In genomic region chr10:12721334-12721733, GRCh38 we compare ENCODE assay signal across 17 cellular contexts.
DNase-seq lines count a peak whose midpoint lies in the region; ATAC-seq and TF ChIP-seq lines count a peak whose summit lies in the region.
"Had no signal": no experiment of that assay in that cellular context is flagged by ENCODE, and none has a peak within 500 bp of the region (broad histone marks: within the 10 kb centered on the region; RNA-seq: fewer than 3 reads in every experiment).

No MANE protein-coding gene starts in this region.

- no peak overlapping the region for H3K14ac ChIP-seq in IMR-90 (replicated peaks; ENCODE audit: low read depth, low read length)

- no peak overlapping the region for H4K8ac ChIP-seq in IMR-90 (ENCODE audit: low read depth in 2 of 2, low read length in 2 of 2)

- peaks cover 9% of the 10 kb centered on the region for H3K9me3 Mint-ChIP-seq in Caco-2 (ENCODE audit: unreplicated experiment)
- H3K9me3 Mint-ChIP-seq: HFFc6 had no signal

- no peak for DNase-seq in Caco-2
- DNase-seq in IMR-90 = no peak
- no peak for DNase-seq in coronary artery (ENCODE audit: low spot score)
- DNase-seq in gastrocnemius medialis = no peak
- DNase-seq in left lobe of liver (ENCODE audit: low spot score) = no peak
- DNase-seq: HFFc6; Karpas-422; MG63; NCI-H1092 treated with DMSO at 0.1 percent for 48 hours; NCI-H1694 treated with DMSO at 0.1 percent for 48 hours; NCI-H2171; NCI-H446; NK-92 treated with Interleukin-12 subunit alpha and Interleukin-12 subunit beta, amount 100 ng/mL, for 24 hours; OCI-M1 had no signal

- TF ChIP-seq RAD21 in IMR-90 (IDR thresholded peaks at IDR 0.05; ENCODE audit: low read length) = no peak

- H4K5ac ChIP-seq in IMR-90 (ENCODE audit: low read depth, low read length) = no peak overlapping the region

- no peak overlapping the region for H3K9ac ChIP-seq in IMR-90 (ENCODE audit: low read depth, low read length)

- H3K4me1 ChIP-seq in Caco-2 (peaks cover 26% of the 10 kb centered on the region), IMR-90 (ENCODE audit: control insufficient read depth, insufficient read depth, low read length) (peaks cover 8% of the 10 kb centered on the region), gastrocnemius medialis (peaks cover 5 to 19% of the 10 kb centered on the region in 2 donors)

- no peak for TF ChIP-seq CTCF in Caco-2 (IDR thresholded peaks at IDR 0.05; ENCODE audit: insufficient read depth in 1 of 2, low read depth in 1 of 2, low read length in 1 of 2, severe bottlenecking in 1 of 2, unreplicated experiment in 1 of 2)
- no peak for TF ChIP-seq CTCF in IMR-90 (conservative IDR thresholded peaks at IDR 0.05; ENCODE audit: low read depth, low read length)
- no peak for TF ChIP-seq CTCF in coronary artery (IDR thresholded peaks at IDR 0.05)
- TF ChIP-seq CTCF in gastrocnemius medialis (IDR thresholded peaks at IDR 0.05 in 4 of 5, conservative IDR thresholded peaks at IDR 0.05 in 1 of 5) = no peak

- BruUV-seq in Caco-2 (replicated peaks; lab: Mats Ljungman, UMichigan) (no TSS peak), IMR-90 (replicated peaks; lab: Mats Ljungman, UMichigan) (no TSS peak)

- peaks cover 12% of the 10 kb centered on the region; the same call in 1 of the 2 replicates for H3K9me3 ChIP-seq in Caco-2
- no peaks in the 10 kb centered on the region for H3K9me3 ChIP-seq in IMR-90 (ENCODE audit: control insufficient read depth, insufficient read depth, low read length)
- H3K9me3 ChIP-seq in gastrocnemius medialis = no peaks in the 10 kb centered on the region

- H3K4me3 ChIP-seq in Caco-2 (ENCODE audit: low read depth, low read length) = no peak overlapping the region
- H3K4me3 ChIP-seq in IMR-90 (ENCODE audit: insufficient read depth, low read depth, low read length) = no peak overlapping the region
- no peak overlapping the region for H3K4me3 ChIP-seq in coronary artery
- no peak overlapping the region for H3K4me3 ChIP-seq in gastrocnemius medialis
- H3K4me3 ChIP-seq: MG63 had no signal

- H3K79me1 ChIP-seq in IMR-90 (ENCODE audit: low read depth in 1 of 2, low read length in 2 of 2) = no peaks in the 10 kb centered on the region

- no peaks in the 10 kb centered on the region for H4K20me1 ChIP-seq in IMR-90 (ENCODE audit: insufficient read depth, low read length)

- no peak overlapping the region for H3K4me2 ChIP-seq in IMR-90 (ENCODE audit: low read depth, low read length)

- no peaks in the 10 kb centered on the region for H3K27me3 Mint-ChIP-seq in Caco-2 (ENCODE audit: insufficient read depth, unreplicated experiment)

- no peak overlapping the region for H3K4ac ChIP-seq in IMR-90 (ENCODE audit: low read depth, low read length)

- no peak overlapping the region for H3K18ac ChIP-seq in IMR-90 (ENCODE audit: low read depth, low read length)

- H3K4me1 Mint-ChIP-seq in Caco-2 (ENCODE audit: low read depth, unreplicated experiment) = peaks cover 30% of the 10 kb centered on the region

- peak overlapping the region; percentile 91 for H3K27ac Mint-ChIP-seq in Caco-2 (ENCODE audit: unreplicated experiment)
- H3K27ac Mint-ChIP-seq: HFFc6 had no signal

- H2BK120ac ChIP-seq in IMR-90 (ENCODE audit: low read depth, low read length) = no peak overlapping the region

- TF ChIP-seq POLR2A in IMR-90 (IDR thresholded peaks at IDR 0.05; ENCODE audit: low read depth, low read length) (no peak), gastrocnemius medialis (IDR thresholded peaks at IDR 0.05) (no peak)

- H4K91ac ChIP-seq in IMR-90 (ENCODE audit: insufficient read depth, low read depth, low read length) = no peak overlapping the region

- intact Hi-C loops in Caco-2 (cut with micrococcal nuclease; ENCODE audit: unreplicated experiment) = loop anchor here (5.0 kb wide), 1 partner anchor 256 kb away; no protein-coding TSS in a partner anchor
- intact Hi-C loops in IMR-90 (cut with micrococcal nuclease) = no loop called here
- intact Hi-C loops in gastrocnemius medialis (cut with DNase I; ENCODE audit: low total_unique reads) = loop anchor here (2.0 kb wide), 1 partner anchor 29 kb away; no protein-coding TSS in a partner anchor

- POLR2A ChIA-PET in Caco-2 (lab: Charles Lee) (no interaction called here), IMR-90 (lab: Charles Lee; ENCODE audit: unreplicated experiment) (no interaction called here)

- no peaks in the 10 kb centered on the region for H3K27me3 ChIP-seq in Caco-2 (replicated peaks; ENCODE audit: control insufficient read depth, insufficient read depth, low read length)
- no peaks in the 10 kb centered on the region for H3K27me3 ChIP-seq in IMR-90 (ENCODE audit: control insufficient read depth, insufficient read depth, low read length)
- no peaks in the 10 kb centered on the region for H3K27me3 ChIP-seq in gastrocnemius medialis
- H3K27me3 ChIP-seq: MG63 had no signal

- H3K9me1 ChIP-seq in IMR-90 (ENCODE audit: insufficient read depth, low read length) = 0 out of 2 replicates have a peak, but pooled peaks cover 4% of the 10 kb centered on the region

- H3K4me3 Mint-ChIP-seq in Caco-2 (ENCODE audit: unreplicated experiment) = peak overlapping the region; percentile 53
- H3K4me3 Mint-ChIP-seq: HFFc6 had no signal

- H2AK5ac ChIP-seq in IMR-90 (ENCODE audit: low read depth, low read length) = peak overlapping the region; percentile 44; the same call in 1 of the 2 replicates

- no peak overlapping the region for H2BK15ac ChIP-seq in IMR-90 (ENCODE audit: low read depth, low read length)

- no peak overlapping the region for H2AK9ac ChIP-seq in IMR-90 (replicated peaks; ENCODE audit: low read depth, low read length, poor library complexity)

- H2BK5ac ChIP-seq in IMR-90 (ENCODE audit: low read depth, low read length, poor library complexity, severe bottlenecking) = no peak overlapping the region

- no peak overlapping the region for H2BK20ac ChIP-seq in IMR-90 (ENCODE audit: low read depth, low read length)

- CTCF ChIA-PET in Caco-2 (lab: Charles Lee) = no interaction called here
- CTCF ChIA-PET in IMR-90 (lab: Yijun Ruan, JAX) = no interaction called here

- WGBS in IMR-90 (ENCODE audit: extremely low coverage in 2 of 2, insufficient read length in 1 of 2), 2 experiments = 100% methylated on average over 2 of the region's 3 CpGs; no CpG with 5 or more reads in 1 of the 2 experiments

- H3K27ac ChIP-seq in IMR-90 (ENCODE audit: insufficient read depth, low read length) = no peak overlapping the region
- H3K27ac ChIP-seq in coronary artery = peak overlapping the region; percentile 52 to 85
- peak overlapping the region; percentile 77 to 85 (median 80) for H3K27ac ChIP-seq in gastrocnemius medialis
- H3K27ac ChIP-seq: RWPE1 had no signal

- no peak overlapping the region for H2AFZ ChIP-seq in IMR-90 (replicated peaks; ENCODE audit: low read length, poor library complexity)

- no peak overlapping the region for H3K56ac ChIP-seq in IMR-90 (ENCODE audit: extremely low read depth, insufficient read depth, low read length)

- H3K36me3 ChIP-seq in Caco-2 (ENCODE audit: control insufficient read depth, insufficient read depth, low read length) = no peaks in the 10 kb centered on the region
- H3K36me3 ChIP-seq in IMR-90 (ENCODE audit: control insufficient read depth, insufficient read depth, low read length) = no peaks in the 10 kb centered on the region
- H3K36me3 ChIP-seq in gastrocnemius medialis = no peaks in the 10 kb centered on the region
- H3K36me3 ChIP-seq: MG63 had no signal

- in situ Hi-C loops in IMR-90 (cut with MboI; ENCODE audit: low sequenced_read_pairs) = loop anchor here (25.0 kb wide), 1 partner anchor 341 kb away; no protein-coding TSS in a partner anchor
- in situ Hi-C loops in gastrocnemius medialis (cut with MboI; ENCODE audit: low sequenced_read_pairs in 4 of 4) = loop anchor here in 1 of 4 donors (10.0 kb wide), 1 partner anchor 363 kb away; no protein-coding TSS in a partner anchor

- H3K36me3 Mint-ChIP-seq in Caco-2 (ENCODE audit: insufficient read depth, unreplicated experiment) = peaks cover 22% of the 10 kb centered on the region

- no peak overlapping the region for H3K23ac ChIP-seq in IMR-90 (ENCODE audit: low read depth, low read length)

- ATAC-seq in IMR-90 (ENCODE audit: low read depth) (no peak), gastrocnemius medialis (no peak), left lobe of liver (no peak), GM19397 (IDR thresholded peaks at IDR 0.05; ENCODE audit: unreplicated experiment) (no peak), GM21528 (IDR thresholded peaks at IDR 0.05; ENCODE audit: low FRiP score, unreplicated experiment) (no peak)

- dilution Hi-C loops in IMR-90 (cut with HindIII; ENCODE audit: low sequenced_read_pairs, unreplicated experiment) = no loop called here

TF ChIP-seq in IMR-90, 13 proteins besides CTCF, POLR2A, EP300 and RAD21 (continues in another document):
- no peak for TF ChIP-seq NFE2L2 (IDR thresholded peaks at IDR 0.05; ENCODE audit: low read depth, low read length)
- TF ChIP-seq MAZ (IDR thresholded peaks at IDR 0.05; ENCODE audit: borderline replicate concordance, low read depth, low read length) = no peak
- TF ChIP-seq CHD1 (IDR thresholded peaks at IDR 0.05; ENCODE audit: low read depth, low read length) = no peak
- no peak for TF ChIP-seq USF2 (IDR thresholded peaks at IDR 0.05; ENCODE audit: low read depth, low read length)
- no peak for TF ChIP-seq RFX5 (IDR thresholded peaks at IDR 0.05; ENCODE audit: low read depth, low read length)
- TF ChIP-seq SMC3 (IDR thresholded peaks at IDR 0.05; ENCODE audit: low read depth, low read length) = no peak
- TF ChIP-seq CEBPB (IDR thresholded peaks at IDR 0.05; ENCODE audit: low read depth, low read length) = no peak
- TF ChIP-seq MXI1 (IDR thresholded peaks at IDR 0.05; ENCODE audit: borderline replicate concordance, low read depth, low read length) = no peak
- no peak for TF ChIP-seq BHLHE40 (IDR thresholded peaks at IDR 0.05; ENCODE audit: low read depth, low read length)
- no peak for TF ChIP-seq MAFK (IDR thresholded peaks at IDR 0.05; ENCODE audit: low read depth, low read length)
- TF ChIP-seq RCOR1 (IDR thresholded peaks at IDR 0.05; ENCODE audit: insufficient replicate concordance, low read length) = no peak
